In the genomic region with DNA sequence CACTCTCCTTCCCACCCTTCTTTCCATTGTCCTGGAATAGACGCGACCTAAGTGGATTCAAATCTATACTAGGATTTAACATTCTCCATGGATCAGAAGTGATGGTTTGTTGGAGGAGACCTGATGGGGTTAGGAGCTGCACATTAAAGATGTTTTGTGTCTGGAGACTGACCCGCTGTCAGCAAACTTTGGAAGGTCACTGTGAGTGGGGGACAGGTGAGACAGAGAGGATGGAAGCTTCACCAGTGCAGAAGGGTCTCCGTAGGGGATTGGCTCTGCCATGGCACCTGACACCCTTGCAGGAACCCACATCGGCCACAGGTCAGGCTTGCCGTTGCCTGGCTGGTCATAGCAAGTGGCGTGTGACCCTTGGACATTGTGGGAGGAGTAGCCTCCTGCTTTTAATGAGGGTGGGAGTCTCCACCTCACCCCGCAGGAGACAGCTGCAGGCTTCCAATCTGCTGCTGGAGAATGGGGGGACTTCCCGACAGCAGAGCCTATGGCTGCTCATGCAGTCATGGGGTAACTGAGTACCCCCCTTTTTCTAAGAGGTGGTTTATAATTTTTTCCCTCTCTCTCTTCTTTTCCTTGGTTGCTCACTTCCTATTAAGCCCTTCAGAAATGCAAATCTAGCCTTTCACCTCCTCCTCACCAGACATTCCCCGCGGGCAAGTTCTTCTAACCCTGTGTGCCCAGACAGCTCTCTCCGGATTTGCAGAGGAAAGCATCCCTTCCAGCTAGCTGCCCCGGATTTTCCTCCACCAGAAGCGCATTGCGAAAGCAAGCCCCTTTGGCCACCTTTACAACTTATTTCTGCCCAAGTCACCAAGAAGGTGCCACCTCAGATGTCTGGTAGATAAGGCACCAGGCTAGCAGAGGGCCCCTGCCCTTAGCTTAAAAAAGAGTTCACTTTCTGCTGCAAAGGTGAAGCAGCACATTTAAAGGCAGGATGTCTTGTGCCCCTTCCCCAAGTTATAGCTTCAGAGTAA, we compare ENCODE assay signal across 28 cellular contexts. TPM values are rescaled to one million over a fixed set of nuclear protein-coding genes. Genes with fewer than 3 reads are reported as not detected.
"Had no signal": no experiment of that assay in that cellular context is flagged by ENCODE, and none has a peak within 500 bp of the region (broad histone marks: within the 10 kb centered on the region; RNA-seq: fewer than 3 reads in every experiment).

No MANE protein-coding gene starts in this region.

- H3K36me3 Mint-ChIP-seq: natural killer cell; stimulated activated naive B cell treated with anti-CD40 and anti-IgM and Interleukin-4, amounts not matched to agents 10 μg/mL and 1 μg/mL and 100 μg/mL, for 72 hours had no signal

- H3K36me3 ChIP-seq: colonic mucosa, gastrocnemius medialis, left ventricle myocardium inferior, lower lobe of right lung, neutrophil, prostate gland, spleen, thoracic aorta, tibial nerve, upper lobe of right lung, uterus had no signal

- H3K79me2 ChIP-seq: hepatocyte had no signal

- H3K9me3 ChIP-seq: colonic mucosa, gastrocnemius medialis, left ventricle myocardium inferior, lower lobe of right lung, neutrophil, prostate gland, spleen, thoracic aorta, tibial nerve, upper lobe of right lung, uterus had no signal

- H2AFZ ChIP-seq: hepatocyte had no signal

- H3K9me3 Mint-ChIP-seq: dendritic cell treated with granulocyte-macrophage colony-stimulating factor and Interleukin-4, amounts not matched to agents 40 ng/mL and 50 ng/mL, for 4 days; endodermal cell; natural killer cell; stimulated activated naive CD8-positive, alpha-beta T cell treated with anti-CD3 and anti-CD28 coated beads, Interleukin-15, Interleukin-2, amounts not matched to agents 100 ng/mL and 50 ng/mL, for 24 hours had no signal

- H3K4me3 ChIP-seq: colonic mucosa, gastrocnemius medialis, hepatocyte, left ventricle myocardium inferior, lower lobe of right lung, prostate gland, skin epidermis, spleen, thoracic aorta, tibial nerve, upper lobe of right lung, uterus had no signal

- H3K4me2 ChIP-seq: hepatocyte had no signal

- H3K27ac ChIP-seq: colonic mucosa, epithelial cell of prostate, gastrocnemius medialis, left ventricle myocardium inferior, lower lobe of right lung, neutrophil, prostate gland, spleen, thoracic aorta, tibial nerve, upper lobe of right lung, uterus had no signal

- H3K27me3 ChIP-seq: colonic mucosa, gastrocnemius medialis, hepatocyte, neutrophil, tibial nerve, upper lobe of right lung, uterus had no signal

- ATAC-seq: esophagus mucosa; gastrocnemius medialis; left cardiac atrium; lower lobe of right lung; natural killer cell; right cardiac atrium; stimulated activated naive B cell treated with anti-CD40 and anti-IgM and Interleukin-4, amounts not matched to agents 10 μg/mL and 1 μg/mL and 100 μg/mL, for 72 hours; upper lobe of right lung had no signal

- H3K4me1 Mint-ChIP-seq: natural killer cell; stimulated activated naive B cell treated with anti-CD40 and anti-IgM and Interleukin-4, amounts not matched to agents 10 μg/mL and 1 μg/mL and 100 μg/mL, for 72 hours had no signal

- H3K27ac Mint-ChIP-seq: dendritic cell treated with granulocyte-macrophage colony-stimulating factor and Interleukin-4, amounts not matched to agents 40 ng/mL and 50 ng/mL, for 4 days; natural killer cell; stimulated activated naive B cell treated with anti-CD40 and anti-IgM and Interleukin-4, amounts not matched to agents 10 μg/mL and 1 μg/mL and 100 μg/mL, for 72 hours; stimulated activated naive CD8-positive, alpha-beta T cell treated with anti-CD3 and anti-CD28 coated beads, Interleukin-15, Interleukin-2, amounts not matched to agents 100 ng/mL and 50 ng/mL, for 24 hours had no signal

- H3K27me3 Mint-ChIP-seq: stimulated activated naive B cell treated with anti-CD40 and anti-IgM and Interleukin-4, amounts not matched to agents 10 μg/mL and 1 μg/mL and 100 μg/mL, for 72 hours; stimulated activated naive CD8-positive, alpha-beta T cell treated with anti-CD3 and anti-CD28 coated beads, Interleukin-15, Interleukin-2, amounts not matched to agents 100 ng/mL and 50 ng/mL, for 24 hours had no signal

- H3K4me1 ChIP-seq: colonic mucosa, gastrocnemius medialis, left ventricle myocardium inferior, prostate gland, spleen, tibial nerve, uterus had no signal

- H3K4me3 Mint-ChIP-seq: dendritic cell treated with granulocyte-macrophage colony-stimulating factor and Interleukin-4, amounts not matched to agents 40 ng/mL and 50 ng/mL, for 4 days; natural killer cell; stimulated activated naive B cell treated with anti-CD40 and anti-IgM and Interleukin-4, amounts not matched to agents 10 μg/mL and 1 μg/mL and 100 μg/mL, for 72 hours; stimulated activated naive CD8-positive, alpha-beta T cell treated with anti-CD3 and anti-CD28 coated beads, Interleukin-15, Interleukin-2, amounts not matched to agents 100 ng/mL and 50 ng/mL, for 24 hours had no signal

- DNase-seq: colonic mucosa; effector CD8-positive, alpha-beta T cell; endodermal cell; foreskin fibroblast; gastrocnemius medialis; head of caudate nucleus; left cardiac atrium; left ventricle myocardium inferior; lower lobe of right lung; natural killer cell; right cardiac atrium; spleen; stimulated activated CD4-positive, alpha-beta T cell treated with anti-CD3 and anti-CD28 coated beads, Interleukin-4, amount 100 ng/mL, for 4 hours; stimulated activated naive B cell treated with anti-CD40 and anti-IgM and Interleukin-4, amounts not matched to agents 10 μg/mL and 1 μg/mL and 100 μg/mL, for 72 hours; upper lobe of right lung; uterus had no signal

RNA-seq across cellular contexts. Expression of gene DACT2, which starts 53.5 kb away (rescaled TPM):
- total RNA-seq: glomerular endothelial cell, mononuclear cell, natural killer cell, spleen had no signal
